Comparison of ENCODE assay signal across 20 cellular contexts in genomic region chr14:52054678-52055077, GRCh38. TPM values are rescaled to one million over a fixed set of nuclear protein-coding genes. Genes with fewer than 3 reads are reported as not detected.
A peak's percentile ranks its signal among the peaks of the same experiment; 100 is the strongest.
DNase-seq lines count a peak whose midpoint lies in the region; ATAC-seq and TF ChIP-seq lines count a peak whose summit lies in the region.
"Had no signal": no experiment of that assay in that cellular context is flagged by ENCODE, and none has a peak within 500 bp of the region (broad histone marks: within the 10 kb centered on the region; RNA-seq: fewer than 3 reads in every experiment).

No MANE protein-coding gene starts in this region.

- intact Hi-C loops in heart left ventricle (cut with DNase I) = no loop called here
- intact Hi-C loops in left ventricle myocardium superior (cut with micrococcal nuclease) = no loop called here

- H3K9me3 ChIP-seq in heart left ventricle (no peaks in the 10 kb centered on the region), GM23248 (ENCODE audit: low read depth) (no peaks in the 10 kb centered on the region), fibroblast of lung (ENCODE audit: control insufficient read depth, insufficient read depth, low read depth, low read length) (no peaks in the 10 kb centered on the region), stomach smooth muscle (ENCODE audit: control insufficient read depth in 2 of 2, low read length in 2 of 2) (no peaks in the 10 kb centered on the region)

- TF ChIP-seq POLR2A in heart left ventricle (IDR thresholded peaks at IDR 0.05) = no peak

- H4K20me1 ChIP-seq in GM23248 (ENCODE audit: insufficient read depth) (no peaks in the 10 kb centered on the region), fibroblast of lung (ENCODE audit: control insufficient read depth, extremely low read depth, insufficient read depth, low read length) (no peaks in the 10 kb centered on the region)

- H3K27ac ChIP-seq in heart left ventricle (peak overlapping the region in 8 of 12 donors; percentile 11 to 79 (median 74)), GM23248 (peak overlapping the region; percentile 21), fibroblast of lung (ENCODE audit: insufficient read depth, low read length) (no peak overlapping the region), stomach smooth muscle (ENCODE audit: low read length) (peak overlapping the region; percentile 77)
- H3K27ac ChIP-seq: KMS-11 had no signal

- H3K4me2 ChIP-seq in GM23248 (ENCODE audit: unreplicated experiment) (peak overlapping the region; percentile 55), fibroblast of lung (ENCODE audit: extremely low read depth, insufficient read depth, low read length) (peak overlapping the region; percentile 28)
- H3K4me2 ChIP-seq: KMS-11 had no signal

- no peak overlapping the region for H2AFZ ChIP-seq in GM23248
- H2AFZ ChIP-seq in fibroblast of lung (ENCODE audit: low read length) = no peak overlapping the region

- H3K4me3 ChIP-seq in heart left ventricle = no peak overlapping the region
- no peak overlapping the region for H3K4me3 ChIP-seq in GM23248
- no peak overlapping the region for H3K4me3 ChIP-seq in fibroblast of lung (replicated peaks in 1 of 4; ENCODE audit: control extremely low read depth in 1 of 4, insufficient read depth in 1 of 4, low read depth in 3 of 4, low read length in 4 of 4)
- no peak overlapping the region for H3K4me3 ChIP-seq in stomach smooth muscle (ENCODE audit: low read length in 2 of 2)

- H3K79me2 ChIP-seq in GM23248 (ENCODE audit: insufficient read depth) (peaks cover 20% of the 10 kb centered on the region), fibroblast of lung (ENCODE audit: control insufficient read depth, insufficient read depth, low read length) (peaks cover 74% of the 10 kb centered on the region)

- H3K36me3 ChIP-seq in heart left ventricle (peaks cover 0 to 59% (median 11%) of the 10 kb centered on the region in 9 donors), GM23248 (ENCODE audit: low read depth) (no peaks in the 10 kb centered on the region), fibroblast of lung (ENCODE audit: control insufficient read depth, insufficient read depth, low read length) (peaks cover 14% of the 10 kb centered on the region), stomach smooth muscle (ENCODE audit: control insufficient read depth in 2 of 2, insufficient read depth in 2 of 2, low read length in 2 of 2) (peaks cover 6 to 15% of the 10 kb centered on the region in 2 donors)

- no peak for DNase-seq in heart left ventricle
- DNase-seq in left ventricle myocardium superior = no peak
- no peak for DNase-seq in GM23248
- no peak for DNase-seq in fibroblast of lung (ENCODE audit: low read depth in 2 of 2)
- no peak for DNase-seq in UCSD-AML1 (lab: John Stamatoyannopoulos, UW; ENCODE audit: unreplicated experiment)
- DNase-seq in EL = no peak
- no peak for DNase-seq in activated CD4-positive, CD25-positive, alpha-beta regulatory T cell (lab: John Stamatoyannopoulos, UW)
- DNase-seq: C1 segment of cervical spinal cord; CD8-positive, alpha-beta memory T cell; DMS53; NCI-H1417; NCI-H187; NCI-H2107; NCI-H2227 treated with DMSO at 0.1 percent for 48 hours; NCI-H510A treated with DMSO at 0.1 percent for 48 hours; NCI-H774; SIG-M5 had no signal

- H3K4me1 ChIP-seq in heart left ventricle (peaks cover 5 to 80% (median 67%) of the 10 kb centered on the region in 12 donors), GM23248 (ENCODE audit: insufficient read depth) (peaks cover 61% of the 10 kb centered on the region), fibroblast of lung (ENCODE audit: control insufficient read depth, extremely low read depth, insufficient read depth, low read length) (peaks cover 35% of the 10 kb centered on the region), stomach smooth muscle (ENCODE audit: control insufficient read depth, insufficient read depth, low read length) (peaks cover 58% of the 10 kb centered on the region)

- in situ Hi-C loops in GM23248 (cut with MboI) = no loop called here

- WGBS in heart left ventricle, 4 donors = 1 to 88% (median 50%) methylated on average over 1 of the region's 1 CpG
- WGBS in GM23248 (ENCODE audit: low coverage in 1 of 2, low lambda C conversion rate in 2 of 2, missing lambda C conversion rate in 2 of 2), 2 experiments = 0% methylated on average over 1 of the region's 1 CpG

- H3K9me2 ChIP-seq in GM23248 (ENCODE audit: insufficient read depth) = no peaks in the 10 kb centered on the region

- peaks cover 43% of the 10 kb centered on the region for H3F3A ChIP-seq in GM23248 (ENCODE audit: insufficient read depth)

- no peak for ATAC-seq in heart left ventricle
- no peak for ATAC-seq in left ventricle myocardium superior

- no peaks in the 10 kb centered on the region for H3K27me3 ChIP-seq in heart left ventricle
- no peaks in the 10 kb centered on the region for H3K27me3 ChIP-seq in GM23248 (replicated peaks; ENCODE audit: insufficient read depth)
- no peaks in the 10 kb centered on the region for H3K27me3 ChIP-seq in fibroblast of lung (ENCODE audit: control insufficient read depth, insufficient read depth, low read length)
- H3K27me3 ChIP-seq in stomach smooth muscle (ENCODE audit: control insufficient read depth in 1 of 2, insufficient read depth in 2 of 2, low read length in 2 of 2) = no peaks in the 10 kb centered on the region

- H3K9ac ChIP-seq in GM23248 (no peak overlapping the region), fibroblast of lung (ENCODE audit: insufficient read depth, low read length) (no peak overlapping the region), stomach smooth muscle (ENCODE audit: low read length in 2 of 2) (no peak overlapping the region)
- H3K9ac ChIP-seq: KMS-11 had no signal

- TF ChIP-seq CTCF in heart left ventricle (IDR thresholded peaks at IDR 0.05) = no peak
- TF ChIP-seq CTCF in fibroblast of lung (conservative IDR thresholded peaks at IDR 0.05 in 1 of 2, IDR thresholded peaks at IDR 0.05 in 1 of 2; ENCODE audit: low read depth in 1 of 2, low read length in 2 of 2) = no peak

RNA-seq across cellular contexts. Expression of gene NID2, which starts 14.2 kb away (rescaled TPM):
- 10 to 100 TPM; 32.0 to 77.4 (median 40.9) TPM for total RNA-seq in heart left ventricle
- polyA plus RNA-seq in heart left ventricle = 10 to 100 TPM; 17.3 to 18.8 TPM
- 41.3 TPM for total RNA-seq in left ventricle myocardium superior
- 59.8 and 66.6 TPM in 2 replicates for total RNA-seq in GM23248 (2014; rRNA removed; shearing (Covaris generic))
- polyA plus RNA-seq in GM23248 (2016; fragmentation: Nextera tagmentation; extraction: Ambion mirVana) = 39.8 and 40.0 TPM in 2 replicates
- 93.7 and 181 TPM in 2 replicates for total RNA-seq in fibroblast of lung
- polyA plus RNA-seq in fibroblast of lung = 394 and 2,513 TPM in 2 replicates
- 225 and 1,654 TPM in 2 replicates for polyA plus RNA-seq in fibroblast of lung (2012)
- 553 and 3,045 TPM in 2 replicates for polyA minus RNA-seq in fibroblast of lung (ENCODE audit: low replicate concordance)
- total RNA-seq: CD8-positive, alpha-beta memory T cell; OCI-LY7 had no signal
